ENCODE assay signal across 8 cellular contexts in the genomic region with DNA sequence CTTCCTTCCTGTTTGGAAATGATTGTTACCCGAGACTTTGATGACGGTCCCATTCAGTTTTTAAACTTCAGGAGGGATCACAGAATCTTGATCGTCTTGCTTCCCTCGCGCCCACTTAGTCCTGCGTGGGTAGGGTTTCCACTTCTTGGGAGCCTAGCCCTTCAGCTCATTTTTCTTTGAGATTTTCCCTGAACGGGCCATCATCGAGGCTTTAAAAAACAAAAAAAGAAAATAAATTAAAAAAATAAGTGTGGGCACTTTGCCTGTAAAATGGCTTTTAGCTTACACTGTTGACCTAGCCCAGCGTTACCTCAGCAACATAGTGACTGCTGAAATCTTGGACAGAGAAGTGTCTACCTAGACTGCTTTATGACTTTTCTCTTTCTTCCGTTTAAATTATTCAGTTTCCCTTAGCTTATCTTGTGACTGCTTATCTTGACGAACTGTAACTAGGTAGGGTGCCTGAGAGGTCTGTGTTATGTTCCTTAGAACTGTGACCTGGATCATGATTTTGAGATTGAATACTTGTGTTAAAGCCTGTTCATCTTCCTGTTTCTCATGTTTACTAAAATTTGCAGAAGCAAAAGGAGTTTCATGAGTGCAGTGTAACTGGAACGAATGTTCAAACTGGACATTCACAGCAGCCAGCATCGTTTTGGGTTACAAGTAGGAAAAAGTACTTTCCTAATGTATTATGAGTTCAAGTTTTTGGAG. TPM values are rescaled to one million over a fixed set of nuclear protein-coding genes. Genes with fewer than 3 reads are reported as not detected.
DNase-seq lines count a peak whose midpoint lies in the region; ATAC-seq and TF ChIP-seq lines count a peak whose summit lies in the region.

No MANE protein-coding gene starts in this region.

- TF ChIP-seq CTCF in right atrium auricular region (IDR thresholded peaks at IDR 0.05) (no peak), sigmoid colon (IDR thresholded peaks at IDR 0.05) (no peak)

- H3K9me3 ChIP-seq in KOPT-K1 (ENCODE audit: insufficient read depth, low read length, poor library complexity, severe bottlenecking) (no peaks in the 10 kb centered on the region), right atrium auricular region (no peaks in the 10 kb centered on the region), sigmoid colon (no peaks in the 10 kb centered on the region)

- H3K4me3 ChIP-seq in right atrium auricular region (peak overlapping the region; percentile 85 to 92), sigmoid colon (peak overlapping the region; percentile 63 to 94 (median 83))

- no peaks in the 10 kb centered on the region for H3K27me3 ChIP-seq in right atrium auricular region
- H3K27me3 ChIP-seq in sigmoid colon: no peaks in the 10 kb centered on the region

- WGBS in sigmoid colon, 2 donors: 1 to 3% methylated on average over 13 of the region's 13 CpGs

- H3K4me1 Mint-ChIP-seq in activated CD8-positive, alpha-beta memory T cell treated with anti-CD3 and anti-CD28 coated beads, Interleukin-2, amount 10 ng/mL, durations not matched to agents 7 days and 5 days: peaks cover 31% of the 10 kb centered on the region
- peaks cover 45% of the 10 kb centered on the region for H3K4me1 Mint-ChIP-seq in activated naive CD8-positive, alpha-beta T cell treated with anti-CD3 and anti-CD28 coated beads, Interleukin-2, amount 50 U/mL, for 24 hours

- intact Hi-C loops in sigmoid colon (cut with DNase I): no loop called here

- H3K27ac ChIP-seq in KOPT-K1 (ENCODE audit: low read depth, low read length, poor library complexity, severe bottlenecking) (peak overlapping the region; percentile 81), right atrium auricular region (peak overlapping the region; percentile 84 to 85), sigmoid colon (peak overlapping the region; percentile 87 to 90 (median 89))

- H3K27ac Mint-ChIP-seq in activated CD8-positive, alpha-beta memory T cell treated with anti-CD3 and anti-CD28 coated beads, Interleukin-2, amount 10 ng/mL, durations not matched to agents 7 days and 5 days: peak overlapping the region; percentile 94
- peak overlapping the region; percentile 96 for H3K27ac Mint-ChIP-seq in activated naive CD8-positive, alpha-beta T cell treated with anti-CD3 and anti-CD28 coated beads, Interleukin-2, amount 50 U/mL, for 24 hours

- H3K36me3 ChIP-seq in KOPT-K1 (ENCODE audit: insufficient read depth, low read length): no peaks in the 10 kb centered on the region
- no peaks in the 10 kb centered on the region for H3K36me3 ChIP-seq in right atrium auricular region
- no peaks in the 10 kb centered on the region for H3K36me3 ChIP-seq in sigmoid colon

- no peak for TF ChIP-seq POLR2A in sigmoid colon (IDR thresholded peaks at IDR 0.05)

- no peak for TF ChIP-seq EP300 in sigmoid colon (IDR thresholded peaks at IDR 0.05)

- no peaks in the 10 kb centered on the region for H3K27me3 Mint-ChIP-seq in activated CD8-positive, alpha-beta memory T cell treated with anti-CD3 and anti-CD28 coated beads, Interleukin-2, amount 10 ng/mL, durations not matched to agents 7 days and 5 days
- no peaks in the 10 kb centered on the region for H3K27me3 Mint-ChIP-seq in activated naive CD8-positive, alpha-beta T cell treated with anti-CD3 and anti-CD28 coated beads, Interleukin-2, amount 50 U/mL, for 24 hours

- H3K4me3 Mint-ChIP-seq in activated CD8-positive, alpha-beta memory T cell treated with anti-CD3 and anti-CD28 coated beads, Interleukin-2, amount 10 ng/mL, durations not matched to agents 7 days and 5 days: peak overlapping the region; percentile 93
- H3K4me3 Mint-ChIP-seq in activated naive CD8-positive, alpha-beta T cell treated with anti-CD3 and anti-CD28 coated beads, Interleukin-2, amount 50 U/mL, for 24 hours: peak overlapping the region; percentile 94

- ATAC-seq in activated CD8-positive, alpha-beta memory T cell treated with anti-CD3 and anti-CD28 coated beads, Interleukin-2, amount 10 ng/mL, durations not matched to agents 7 days and 5 days: peak; percentile 21
- no peak for ATAC-seq in activated naive CD8-positive, alpha-beta T cell treated with anti-CD3 and anti-CD28 coated beads, Interleukin-2, amount 50 U/mL, for 24 hours

- H3K4me1 ChIP-seq in right atrium auricular region: no peaks in the 10 kb centered on the region
- H3K4me1 ChIP-seq in sigmoid colon: peaks cover 0 to 16% (median 11%) of the 10 kb centered on the region in 4 donors

- peak; percentile 48 for DNase-seq in activated CD8-positive, alpha-beta memory T cell treated with anti-CD3 and anti-CD28 coated beads, Interleukin-2, amount 10 ng/mL, durations not matched to agents 7 days and 5 days
- DNase-seq in activated CD8-positive, alpha-beta memory T cell treated with anti-CD3 and anti-CD28 coated beads for 24 hours: no peak
- DNase-seq in activated naive CD8-positive, alpha-beta T cell treated with anti-CD3 and anti-CD28 coated beads, Interleukin-2, amount 50 U/mL, for 24 hours: no peak
- DNase-seq in right atrium auricular region (ENCODE audit: low spot score): no peak
- DNase-seq in sigmoid colon: no peak
- no peak for DNase-seq in NCI-H187 treated with DMSO at 0.1 percent for 48 hours (lab: John Stamatoyannopoulos, UW)
- DNase-seq in cerebellar nuclear complex (lab: John Stamatoyannopoulos, UW): no peak

- CTCF ChIA-PET in activated CD8-positive, alpha-beta memory T cell treated with anti-CD3 and anti-CD28 coated beads, Interleukin-2, amount 10 ng/mL, durations not matched to agents 7 days and 5 days (lab: Charles Lee): interaction anchor here (0.9 to 1.2 kb wide), 5 partner anchors 9 to 363 kb away, joined by 3 to 9 read pairs (median 4); a partner anchor contains a TSS

- no peaks in the 10 kb centered on the region for H3K9me3 Mint-ChIP-seq in activated CD8-positive, alpha-beta memory T cell treated with anti-CD3 and anti-CD28 coated beads, Interleukin-2, amount 10 ng/mL, durations not matched to agents 7 days and 5 days (ENCODE audit: low read depth)
- no peaks in the 10 kb centered on the region for H3K9me3 Mint-ChIP-seq in activated naive CD8-positive, alpha-beta T cell treated with anti-CD3 and anti-CD28 coated beads, Interleukin-2, amount 50 U/mL, for 24 hours

- peaks cover 4% of the 10 kb centered on the region for H3K36me3 Mint-ChIP-seq in activated CD8-positive, alpha-beta memory T cell treated with anti-CD3 and anti-CD28 coated beads, Interleukin-2, amount 10 ng/mL, durations not matched to agents 7 days and 5 days
- H3K36me3 Mint-ChIP-seq in activated naive CD8-positive, alpha-beta T cell treated with anti-CD3 and anti-CD28 coated beads, Interleukin-2, amount 50 U/mL, for 24 hours (ENCODE audit: low read depth): peaks cover 4% of the 10 kb centered on the region

RNA-seq across cellular contexts. Expression of a gene that starts 0.9 kb away (rescaled TPM):
- total RNA-seq in activated CD8-positive, alpha-beta memory T cell treated with anti-CD3 and anti-CD28 coated beads, Interleukin-2, amount 10 ng/mL, durations not matched to agents 7 days and 5 days: 10 to 100 TPM; 56.8 to 58.8 TPM
- total RNA-seq in right atrium auricular region (10 to 100 TPM; 16.1 to 21.2 TPM), sigmoid colon (10 to 100 TPM; 11.4 to 23.9 (median 19.9) TPM)
- 10 to 100 TPM; 28.8 to 59.0 (median 37.9) TPM for polyA plus RNA-seq in sigmoid colon

RNA-seq across cellular contexts. Expression of a gene that starts 8.3 kb away (rescaled TPM):
- 10 to 100 TPM; 61.4 to 84.2 TPM for total RNA-seq in activated CD8-positive, alpha-beta memory T cell treated with anti-CD3 and anti-CD28 coated beads, Interleukin-2, amount 10 ng/mL, durations not matched to agents 7 days and 5 days
- 10 to 100 TPM; 12.9 to 22.2 TPM for total RNA-seq in right atrium auricular region
- 10 to 100 TPM; 31.0 to 40.0 (median 35.7) TPM for total RNA-seq in sigmoid colon
- polyA plus RNA-seq in sigmoid colon: 10 to 100 TPM; 21.0 to 49.1 (median 36.0) TPM

RNA-seq across cellular contexts. Expression of a gene that starts 36.6 kb away (rescaled TPM):
- 10 to 100 TPM; 22.6 to 27.2 TPM for total RNA-seq in activated CD8-positive, alpha-beta memory T cell treated with anti-CD3 and anti-CD28 coated beads, Interleukin-2, amount 10 ng/mL, durations not matched to agents 7 days and 5 days
- 10 to 100 TPM; 41.8 to 62.9 TPM for total RNA-seq in right atrium auricular region
- total RNA-seq in sigmoid colon: 10 to 100 TPM; 14.5 to 56.0 (median 30.3) TPM
- polyA plus RNA-seq in sigmoid colon: 100 to 1,000 TPM; 113 to 250 (median 166) TPM
